In genomic region chr5:141855265-141856029, GRCh38 we compare ENCODE assay signal across 12 cellular contexts. TPM values are rescaled to one million over a fixed set of nuclear protein-coding genes. Genes with fewer than 3 reads are reported as not detected.
A peak's percentile ranks its signal among the peaks of the same experiment; 100 is the strongest.
DNase-seq lines count a peak whose midpoint lies in the region; ATAC-seq and TF ChIP-seq lines count a peak whose summit lies in the region.
"Had no signal": no experiment of that assay in that cellular context is flagged by ENCODE, and none has a peak within 500 bp of the region (broad histone marks: within the 10 kb centered on the region; RNA-seq: fewer than 3 reads in every experiment).

No MANE protein-coding gene starts in this region.

- H3K4me1 ChIP-seq in duodenal mucosa (ENCODE audit: control insufficient read depth in 1 of 2, insufficient read depth in 2 of 2, low read length in 2 of 2) (peaks cover 26 to 27% of the 10 kb centered on the region in 2 donors), neuronal stem cell (ENCODE audit: control insufficient read depth in 2 of 2, insufficient read depth in 1 of 2, low read depth in 1 of 2, low read length in 2 of 2) (peaks cover 13 to 25% of the 10 kb centered on the region in 2 donors)

- no peak overlapping the region for H3K23ac ChIP-seq in neuronal stem cell (ENCODE audit: low read depth, low read length, poor library complexity)

- H3K9me3 ChIP-seq in duodenal mucosa (ENCODE audit: control insufficient read depth in 1 of 2, low read length in 2 of 2) (no peaks in the 10 kb centered on the region), neuronal stem cell (replicated peaks in 1 of 2; ENCODE audit: control insufficient read depth in 2 of 2, insufficient read depth in 1 of 2, low read depth in 1 of 2, low read length in 2 of 2) (no peaks in the 10 kb centered on the region)

- POLR2A ChIA-PET in GM10248 (lab: Yijun Ruan, JAX): no interaction called here

- H3K36me3 ChIP-seq in duodenal mucosa (ENCODE audit: control insufficient read depth in 1 of 2, insufficient read depth in 2 of 2, low read length in 2 of 2) (peaks cover 0 to 22% of the 10 kb centered on the region in 2 donors), neuronal stem cell (replicated peaks in 1 of 2; ENCODE audit: control insufficient read depth in 2 of 2, insufficient read depth in 2 of 2, low read length in 2 of 2) (peaks cover 14 to 44% of the 10 kb centered on the region in 2 donors)

- no peak overlapping the region for H3K9ac ChIP-seq in duodenal mucosa (ENCODE audit: low read depth in 1 of 2, low read length in 2 of 2)
- H3K9ac ChIP-seq in neuronal stem cell (ENCODE audit: low read depth, low read length, poor library complexity): peak overlapping the region; percentile 83

- peak overlapping the region; percentile 82 for H3K18ac ChIP-seq in neuronal stem cell (ENCODE audit: low read length)

- CTCF ChIA-PET in GM10248 (lab: Yijun Ruan, JAX): no interaction called here

- H3K4ac ChIP-seq in neuronal stem cell (ENCODE audit: low read length): peak overlapping the region; percentile 47

- H3K79me1 ChIP-seq in neuronal stem cell (ENCODE audit: low read depth, low read length): peaks cover 8% of the 10 kb centered on the region

- H3K27ac ChIP-seq in duodenal mucosa (ENCODE audit: low read depth, low read length) (peak overlapping the region; percentile 32), neuronal stem cell (replicated peaks; ENCODE audit: low read length) (no peak overlapping the region)

- H2BK5ac ChIP-seq in neuronal stem cell (ENCODE audit: low read length): peak overlapping the region; percentile 85

- peaks cover 6% of the 10 kb centered on the region for H3K27me3 Mint-ChIP-seq in activated T-cell treated with anti-CD3 and anti-CD28 coated beads, Interleukin-2, amount 50 U/mL, for 24 hours
- H3K27me3 Mint-ChIP-seq: activated naive CD4-positive, alpha-beta T cell treated with anti-CD3 and anti-CD28 coated beads, Interleukin-2, amount 50 U/mL, for 24 hours; stimulated activated naive CD8-positive, alpha-beta T cell treated with anti-CD3 and anti-CD28 coated beads, Interleukin-15, Interleukin-2, amounts not matched to agents 100 ng/mL and 50 ng/mL, for 24 hours had no signal

- H3K4me2 ChIP-seq in neuronal stem cell (ENCODE audit: insufficient read depth, low read length, poor library complexity, severe bottlenecking): no peak overlapping the region

- peak overlapping the region; percentile 82 for H2AK5ac ChIP-seq in neuronal stem cell (ENCODE audit: low read depth, low read length)

- peak overlapping the region; percentile 72 for H2BK15ac ChIP-seq in neuronal stem cell (ENCODE audit: low read length)

- peak overlapping the region; percentile 95 for H2BK120ac ChIP-seq in neuronal stem cell (ENCODE audit: low read depth, low read length)

- peak overlapping the region; percentile 75 for H2BK12ac ChIP-seq in neuronal stem cell (ENCODE audit: low read length)

- H3K4me1 Mint-ChIP-seq in activated T-cell treated with anti-CD3 and anti-CD28 coated beads, Interleukin-2, amount 50 U/mL, for 24 hours (ENCODE audit: low read depth): no peaks in the 10 kb centered on the region
- H3K4me1 Mint-ChIP-seq: activated naive CD4-positive, alpha-beta T cell treated with anti-CD3 and anti-CD28 coated beads, Interleukin-2, amount 50 U/mL, for 24 hours had no signal

- H3K14ac ChIP-seq in neuronal stem cell (ENCODE audit: low read length): peak overlapping the region; percentile 32

- H3K36me3 Mint-ChIP-seq in activated T-cell treated with anti-CD3 and anti-CD28 coated beads, Interleukin-2, amount 50 U/mL, for 24 hours (ENCODE audit: low read depth): no peaks in the 10 kb centered on the region
- H3K36me3 Mint-ChIP-seq: activated naive CD4-positive, alpha-beta T cell treated with anti-CD3 and anti-CD28 coated beads, Interleukin-2, amount 50 U/mL, for 24 hours; T-cell had no signal

- no peak overlapping the region for H4K91ac ChIP-seq in neuronal stem cell (ENCODE audit: low read depth, low read length, poor library complexity)

- no peak overlapping the region for H3K27ac Mint-ChIP-seq in activated T-cell treated with anti-CD3 and anti-CD28 coated beads, Interleukin-2, amount 50 U/mL, for 24 hours
- H3K27ac Mint-ChIP-seq: activated naive CD4-positive, alpha-beta T cell treated with anti-CD3 and anti-CD28 coated beads, Interleukin-2, amount 50 U/mL, for 24 hours; stimulated activated naive CD8-positive, alpha-beta T cell treated with anti-CD3 and anti-CD28 coated beads, Interleukin-15, Interleukin-2, amounts not matched to agents 100 ng/mL and 50 ng/mL, for 24 hours had no signal

- H3K27me3 ChIP-seq in duodenal mucosa (ENCODE audit: control insufficient read depth in 1 of 2, insufficient read depth in 2 of 2, low read length in 2 of 2): no peaks in the 10 kb centered on the region
- H3K27me3 ChIP-seq in neuronal stem cell (ENCODE audit: control insufficient read depth in 3 of 3, insufficient read depth in 3 of 3, low read depth in 1 of 3, low read length in 3 of 3): no peaks in the 10 kb centered on the region

- ATAC-seq in GM19463 (IDR thresholded peaks at IDR 0.05; ENCODE audit: unreplicated experiment): no peak
- ATAC-seq in GM19023 (IDR thresholded peaks at IDR 0.05; ENCODE audit: unreplicated experiment): no peak
- ATAC-seq: T-cell had no signal

- DNase-seq in DMS79 (lab: John Stamatoyannopoulos, UW) (peak; percentile 57), NCI-H2171 treated with DMSO at 0.1 percent for 48 hours (lab: John Stamatoyannopoulos, UW) (peak; percentile 35), neuronal stem cell (ENCODE audit: low spot score) (no peak), GM10248 (ENCODE audit: extremely low spot score) (no peak)
- no peak for DNase-seq in activated T-cell treated with anti-CD3 and anti-CD28 coated beads, Interleukin-2, amount 50 U/mL, for 24 hours
- DNase-seq: activated CD4-positive, alpha-beta T cell treated with anti-CD3 and anti-CD28 coated beads, Interleukin-2, amount 50 U/mL, for 48 hours; T-cell had no signal

- no peak overlapping the region for H3K4me3 Mint-ChIP-seq in activated T-cell treated with anti-CD3 and anti-CD28 coated beads, Interleukin-2, amount 50 U/mL, for 24 hours
- H3K4me3 Mint-ChIP-seq: activated naive CD4-positive, alpha-beta T cell treated with anti-CD3 and anti-CD28 coated beads, Interleukin-2, amount 50 U/mL, for 24 hours; stimulated activated naive CD8-positive, alpha-beta T cell treated with anti-CD3 and anti-CD28 coated beads, Interleukin-15, Interleukin-2, amounts not matched to agents 100 ng/mL and 50 ng/mL, for 24 hours; T-cell had no signal

- H3K9me3 Mint-ChIP-seq in activated T-cell treated with anti-CD3 and anti-CD28 coated beads, Interleukin-2, amount 50 U/mL, for 24 hours: no peaks in the 10 kb centered on the region
- H3K9me3 Mint-ChIP-seq: activated naive CD4-positive, alpha-beta T cell treated with anti-CD3 and anti-CD28 coated beads, Interleukin-2, amount 50 U/mL, for 24 hours; stimulated activated naive CD8-positive, alpha-beta T cell treated with anti-CD3 and anti-CD28 coated beads, Interleukin-15, Interleukin-2, amounts not matched to agents 100 ng/mL and 50 ng/mL, for 24 hours; T-cell had no signal

- peak overlapping the region; percentile 10 for H4K8ac ChIP-seq in neuronal stem cell (ENCODE audit: low read depth, low read length)

- WGBS in neuronal stem cell (ENCODE audit: extremely low coverage in 2 of 2, insufficient read length in 2 of 2, insufficient replicate concordance in 1 of 2), 2 donors: no CpG with 5 or more reads among the region's 8 CpGs

- no peak for TF ChIP-seq CTCF in GM10248 (IDR thresholded peaks at IDR 0.05; ENCODE audit: control extremely low read depth, extremely low read depth, low read depth, missing control alignments)

- no peak overlapping the region for H3K4me3 ChIP-seq in duodenal mucosa (ENCODE audit: low read depth in 1 of 2, low read length in 2 of 2)
- no peak overlapping the region for H3K4me3 ChIP-seq in neuronal stem cell (ENCODE audit: low read length in 2 of 2)

- H2AFZ ChIP-seq in neuronal stem cell (ENCODE audit: low read length): no peak overlapping the region

RNA-seq across cellular contexts. Expression of gene PCDH1, which starts 22.8 kb away (rescaled TPM):
- 7.6 TPM for polyA plus RNA-seq in neuronal stem cell (2013, experiment 1 of 2)
- polyA plus RNA-seq in neuronal stem cell (2013, experiment 2 of 2): 7.7 TPM

Comparison
In these comparisons a context has a peak if more than half of its experiments do, and no peak if none do; other contexts are left out.
1. DNase-seq: peak in DMS79 (single experiment) and NCI-H2171 treated with DMSO at 0.1 percent for 48 hours (single experiment); none in neuronal stem cell (single experiment), GM10248 (single experiment) and activated T-cell treated with anti-CD3 and anti-CD28 coated beads, Interleukin-2, amount 50 U/mL, for 24 hours (single experiment).